ENCODE assay signal across 11 cellular contexts in the genomic region with DNA sequence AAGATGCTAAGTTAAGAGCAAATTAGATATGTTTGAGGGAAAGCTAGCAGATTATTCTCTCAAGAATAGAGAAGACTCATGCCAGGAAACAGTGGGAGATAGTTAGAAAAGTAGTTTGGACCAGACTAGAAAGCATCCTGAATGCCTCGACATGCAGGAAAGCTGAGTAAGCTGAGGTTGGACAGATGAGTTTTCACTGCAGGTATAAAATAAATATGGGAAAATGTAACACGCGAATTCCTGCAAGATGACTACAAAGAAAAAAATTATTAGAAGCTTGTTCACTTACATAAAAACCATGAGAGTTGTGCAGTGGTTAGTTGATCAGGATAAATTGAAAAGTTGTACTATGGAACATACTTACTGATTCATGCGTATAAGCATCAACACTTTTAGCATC.
"Had no signal": no experiment of that assay in that cellular context is flagged by ENCODE, and none has a peak within 500 bp of the region (broad histone marks: within the 10 kb centered on the region; RNA-seq: fewer than 3 reads in every experiment).

No MANE protein-coding gene starts in this region.

- H3K9me3 ChIP-seq: neutrophil, stomach had no signal

- H3K36me3 Mint-ChIP-seq: mesothelial cell of epicardium, WTC11 had no signal

- H3K27me3 ChIP-seq: brain microvascular endothelial cell, neutrophil had no signal

- H3K27ac ChIP-seq: brain microvascular endothelial cell, neutrophil, stomach had no signal

- H3K4me3 Mint-ChIP-seq: activated CD8-positive, alpha-beta T cell treated with anti-CD3 and anti-CD28 coated beads, Interleukin-2, amount 10 ng/mL, durations not matched to agents 7 days and 5 days; mesothelial cell of epicardium; T-helper 1 cell treated with Interleukin-12 subunit alpha and Interleukin-12 subunit beta and Interleukin-4 antibody, amounts not matched to agents 30 μg/mL and 1 μg/mL, for 36 hours; WTC11 had no signal

- H3K9me3 Mint-ChIP-seq: mesothelial cell of epicardium; T-helper 1 cell treated with Interleukin-12 subunit alpha and Interleukin-12 subunit beta and Interleukin-4 antibody, amounts not matched to agents 30 μg/mL and 1 μg/mL, for 36 hours; WTC11 had no signal

- DNase-seq: activated CD4-positive, alpha-beta T cell treated with anti-CD3 and anti-CD28 coated beads for 48 hours; activated CD8-positive, alpha-beta T cell treated with anti-CD3 and anti-CD28 coated beads, Interleukin-2, amount 10 ng/mL, durations not matched to agents 7 days and 5 days; activated naive CD4-positive, alpha-beta T cell treated with Interleukin-2 at 50 U/mL for 16 hours; brain microvascular endothelial cell; retina; stimulated activated CD4-positive, alpha-beta T cell treated with anti-CD3 and anti-CD28 coated beads, Interleukin-4, amount 100 ng/mL, for 4 hours; stomach had no signal

- H3K4me3 ChIP-seq: stomach had no signal

- H3K27ac Mint-ChIP-seq: activated CD8-positive, alpha-beta T cell treated with anti-CD3 and anti-CD28 coated beads, Interleukin-2, amount 10 ng/mL, durations not matched to agents 7 days and 5 days; mesothelial cell of epicardium; T-helper 1 cell treated with Interleukin-12 subunit alpha and Interleukin-12 subunit beta and Interleukin-4 antibody, amounts not matched to agents 30 μg/mL and 1 μg/mL, for 36 hours; WTC11 had no signal

- H3K36me3 ChIP-seq: brain microvascular endothelial cell, neutrophil, stomach had no signal
